27 cellular contexts compared by ENCODE assay signal in genomic region chr10:9636206-9636605, GRCh38.
"Had no signal": no experiment of that assay in that cellular context is flagged by ENCODE, and none has a peak within 500 bp of the region (broad histone marks: within the 10 kb centered on the region; RNA-seq: fewer than 3 reads in every experiment).

No MANE protein-coding gene starts in this region.

- DNase-seq: kidney; left colon; left lung; lower lobe of right lung; mammary epithelial cell; naive thymus-derived CD8-positive, alpha-beta T cell; nucleus accumbens; pancreas; posterior cingulate gyrus; retina; right cardiac atrium; small intestine; stimulated activated CD4-positive, alpha-beta T cell treated with anti-CD3 and anti-CD28 coated beads, Interleukin-1b, Interleukin-23, amount 100 ng/mL, for 48 hours; stimulated activated CD4-positive, alpha-beta T cell treated with anti-CD3 and anti-CD28 coated beads, Interleukin-2, amount 100 ng/mL, for 48 hours; stimulated activated CD4-positive, alpha-beta T cell treated with anti-CD3 and anti-CD28 coated beads, Interleukin-4, amount 100 ng/mL, for 4 hours; stimulated activated CD8-positive, alpha-beta memory T cell treated with anti-CD3 and anti-CD28 coated beads, Interleukin-4, amount 100 ng/mL, for 48 hours; stimulated activated naive CD4-positive, alpha-beta T cell treated with Interleukin-2 at 50 U/mL for 16 hours; stimulated activated naive CD8-positive, alpha-beta T cell treated with anti-CD3 and anti-CD28 coated beads, Interleukin-15, amount 100 ng/mL, for 72 hours; substantia nigra; uterus had no signal

- H3K27ac ChIP-seq: left lung, lower lobe of right lung, pancreas, prostate gland, tibial nerve, uterus had no signal

- H3K4me3 Mint-ChIP-seq: naive thymus-derived CD8-positive, alpha-beta T cell; nephron; neural crest cell; stimulated activated memory B cell treated with anti-CD40 and anti-IgM and Interleukin-4, amounts not matched to agents 10 μg/mL and 1 μg/mL and 100 μg/mL, for 72 hours; stimulated activated naive CD8-positive, alpha-beta T cell treated with anti-CD3 and anti-CD28 coated beads, Interleukin-15, amount 100 ng/mL, for 72 hours; type B pancreatic cell had no signal

- H3K4me1 ChIP-seq: left lung, lower lobe of right lung, pancreas, prostate gland, tibial nerve, uterus had no signal

- H3K9me3 ChIP-seq: left lung, lower lobe of right lung, pancreas, prostate gland, uterus had no signal

- H3K27me3 Mint-ChIP-seq: stimulated activated memory B cell treated with anti-CD40 and anti-IgM and Interleukin-4, amounts not matched to agents 10 μg/mL and 1 μg/mL and 100 μg/mL, for 72 hours; stimulated activated naive CD8-positive, alpha-beta T cell treated with anti-CD3 and anti-CD28 coated beads, Interleukin-15, amount 100 ng/mL, for 72 hours had no signal

- H3K27me3 ChIP-seq: left lung, pancreas, tibial nerve, uterus had no signal

- FAIRE-seq: islet of Langerhans, kidney, pancreas, small intestine had no signal

- H3K4me3 ChIP-seq: left lung, lower lobe of right lung, pancreas, prostate gland, tibial nerve, uterus had no signal

- H3K36me3 Mint-ChIP-seq: naive thymus-derived CD8-positive, alpha-beta T cell; stimulated activated memory B cell treated with anti-CD40 and anti-IgM and Interleukin-4, amounts not matched to agents 10 μg/mL and 1 μg/mL and 100 μg/mL, for 72 hours; type B pancreatic cell had no signal

- H3K4me1 Mint-ChIP-seq: naive thymus-derived CD8-positive, alpha-beta T cell; nephron; neural crest cell; stimulated activated memory B cell treated with anti-CD40 and anti-IgM and Interleukin-4, amounts not matched to agents 10 μg/mL and 1 μg/mL and 100 μg/mL, for 72 hours; stimulated activated naive CD8-positive, alpha-beta T cell treated with anti-CD3 and anti-CD28 coated beads, Interleukin-15, amount 100 ng/mL, for 72 hours had no signal

- H3K9me3 Mint-ChIP-seq: nephron; stimulated activated naive CD8-positive, alpha-beta T cell treated with anti-CD3 and anti-CD28 coated beads, Interleukin-15, amount 100 ng/mL, for 72 hours; type B pancreatic cell had no signal

- H3K27ac Mint-ChIP-seq: naive thymus-derived CD8-positive, alpha-beta T cell; nephron; stimulated activated memory B cell treated with anti-CD40 and anti-IgM and Interleukin-4, amounts not matched to agents 10 μg/mL and 1 μg/mL and 100 μg/mL, for 72 hours; stimulated activated naive CD8-positive, alpha-beta T cell treated with anti-CD3 and anti-CD28 coated beads, Interleukin-15, amount 100 ng/mL, for 72 hours; type B pancreatic cell had no signal

- H3K36me3 ChIP-seq: left lung, lower lobe of right lung, pancreas, prostate gland, tibial nerve, uterus had no signal
